ENCODE assay signal across 22 cellular contexts in genomic region chrX:134019567-134020206, GRCh38. TPM values are rescaled to one million over a fixed set of nuclear protein-coding genes. Genes with fewer than 3 reads are reported as not detected.
"Had no signal": no experiment of that assay in that cellular context is flagged by ENCODE, and none has a peak within 500 bp of the region (broad histone marks: within the 10 kb centered on the region; RNA-seq: fewer than 3 reads in every experiment).

No MANE protein-coding gene starts in this region.

- H3K4me3 Mint-ChIP-seq: mesothelial cell of epicardium had no signal

- H3K79me2 ChIP-seq: hepatocyte had no signal

- H3K36me3 Mint-ChIP-seq: mesothelial cell of epicardium had no signal

- H3K4me2 ChIP-seq: hepatocyte had no signal

- H3K27ac Mint-ChIP-seq: mesothelial cell of epicardium had no signal

- H3K4me1 ChIP-seq: esophagus muscularis mucosa, foreskin keratinocyte, gastroesophageal sphincter, heart left ventricle had no signal

- H3K9me3 ChIP-seq: esophagus muscularis mucosa, gastroesophageal sphincter, heart left ventricle, lower lobe of right lung, mucosa of descending colon had no signal

- ATAC-seq: foreskin keratinocyte, gastroesophageal sphincter, heart left ventricle, left cardiac atrium, left lobe of liver, left ventricle myocardium superior, lower lobe of right lung, mucosa of descending colon had no signal

- H3K36me3 ChIP-seq: esophagus muscularis mucosa, gastroesophageal sphincter, heart left ventricle, lower lobe of right lung had no signal

- DNase-seq: dermis blood vessel endothelial cell; dorsolateral prefrontal cortex; effector CD4-positive, alpha-beta T cell; effector memory CD4-positive, alpha-beta T cell; foreskin keratinocyte; heart left ventricle; hypothalamus; left cardiac atrium; left ventricle myocardium superior; lower lobe of right lung; mesenchymal stem cell; mucosa of descending colon had no signal

- H2AFZ ChIP-seq: hepatocyte had no signal

- H3K27ac ChIP-seq: coronary artery, dorsolateral prefrontal cortex, esophagus muscularis mucosa, foreskin keratinocyte, gastroesophageal sphincter, heart left ventricle, hepatocyte, lower lobe of right lung had no signal

- H3K27me3 ChIP-seq: esophagus muscularis mucosa, foreskin keratinocyte, gastroesophageal sphincter, hepatocyte had no signal

- H3K9me3 Mint-ChIP-seq: mesothelial cell of epicardium had no signal

- H3K4me3 ChIP-seq: coronary artery, dorsolateral prefrontal cortex, esophagus muscularis mucosa, gastroesophageal sphincter, heart left ventricle, hepatocyte, lower lobe of right lung, mucosa of descending colon had no signal

RNA-seq across cellular contexts. Expression of gene GPC3, which starts 34.3 kb away (rescaled TPM):
- total RNA-seq: dermis blood vessel endothelial cell, endothelial cell of umbilical vein, fibroblast of villous mesenchyme, lung microvascular endothelial cell, myocyte had no signal
- polyA plus RNA-seq: endothelial cell of umbilical vein had no signal
